Comparison of ENCODE assay signal across 8 cellular contexts in genomic region chr5:139633295-139634027, GRCh38. TPM values are rescaled to one million over a fixed set of nuclear protein-coding genes. Genes with fewer than 3 reads are reported as not detected.
DNase-seq lines count a peak whose midpoint lies in the region; ATAC-seq lines count a peak whose summit lies in the region.

No MANE protein-coding gene starts in this region.

- peaks cover 77% of the 10 kb centered on the region for H3K36me3 Mint-ChIP-seq in stimulated activated effector memory CD8-positive, alpha-beta T cell treated with anti-CD3 and anti-CD28 coated beads, Interleukin-12 subunit alpha, Interleukin-12 subunit beta, amount 100 ng/mL, for 72 hours

- no peak overlapping the region for H3K4me3 Mint-ChIP-seq in stimulated activated effector memory CD8-positive, alpha-beta T cell treated with anti-CD3 and anti-CD28 coated beads, Interleukin-12 subunit alpha, Interleukin-12 subunit beta, amount 100 ng/mL, for 72 hours

- ATAC-seq in HG03565 (IDR thresholded peaks at IDR 0.05; ENCODE audit: unreplicated experiment) (peak; percentile 27), GM18870 (IDR thresholded peaks at IDR 0.05; ENCODE audit: unreplicated experiment) (no peak)
- ATAC-seq in stimulated activated effector memory CD8-positive, alpha-beta T cell treated with anti-CD3 and anti-CD28 coated beads, Interleukin-12 subunit alpha, Interleukin-12 subunit beta, amount 100 ng/mL, for 72 hours: peak; percentile 39

- in situ Hi-C loops in G401 (cut with HindIII; ENCODE audit: low sequenced_read_pairs): loop anchor here (5.0 kb wide), 1 partner anchor 79 kb away; no protein-coding TSS in a partner anchor

- peak overlapping the region; percentile 11 for H3K27ac Mint-ChIP-seq in stimulated activated effector memory CD8-positive, alpha-beta T cell treated with anti-CD3 and anti-CD28 coated beads, Interleukin-12 subunit alpha, Interleukin-12 subunit beta, amount 100 ng/mL, for 72 hours

- peaks cover 46% of the 10 kb centered on the region for H3K4me1 Mint-ChIP-seq in stimulated activated effector memory CD8-positive, alpha-beta T cell treated with anti-CD3 and anti-CD28 coated beads, Interleukin-12 subunit alpha, Interleukin-12 subunit beta, amount 100 ng/mL, for 72 hours

- DNase-seq in G401 (ENCODE audit: low spot score) (peak; percentile 91), NCI-H774 (lab: John Stamatoyannopoulos, UW) (peak; percentile 67), lung microvascular endothelial cell (ENCODE audit: low read depth in 2 of 2) (peak; percentile 79 to 91)
- DNase-seq in activated CD4-positive, alpha-beta T cell treated with anti-CD3 and anti-CD28 coated beads, Interleukin-2, amount 50 U/mL, for 4 hours: peak; percentile 46 to 58
- peak; percentile 43 for DNase-seq in effector CD8-positive, alpha-beta T cell (lab: John Stamatoyannopoulos, UW)
- DNase-seq in stimulated activated effector memory CD8-positive, alpha-beta T cell treated with anti-CD3 and anti-CD28 coated beads, Interleukin-12 subunit alpha, Interleukin-12 subunit beta, amount 100 ng/mL, for 72 hours (ENCODE audit: low spot score in 2 of 2): peak in 1 of 2 donors; percentile 81

- no peaks in the 10 kb centered on the region for H3K9me3 Mint-ChIP-seq in stimulated activated effector memory CD8-positive, alpha-beta T cell treated with anti-CD3 and anti-CD28 coated beads, Interleukin-12 subunit alpha, Interleukin-12 subunit beta, amount 100 ng/mL, for 72 hours

RNA-seq across cellular contexts. Expression of gene CXXC5, which starts 14.7 kb away (rescaled TPM):
- total RNA-seq in G401 (2014; rRNA removed; shearing (Covaris generic)): 280 and 322 TPM in 2 replicates
- 20.7 and 39.1 TPM in 2 replicates for total RNA-seq in lung microvascular endothelial cell
